In genomic region chr13:82720961-82721360, GRCh38 we compare ENCODE assay signal across 33 cellular contexts.
"Had no signal": no experiment of that assay in that cellular context is flagged by ENCODE, and none has a peak within 500 bp of the region (broad histone marks: within the 10 kb centered on the region; RNA-seq: fewer than 3 reads in every experiment).

No MANE protein-coding gene starts in this region.

- H3K9me3 ChIP-seq: adrenal gland, ascending aorta, body of pancreas, breast epithelium had no signal

- H3K27ac ChIP-seq: adrenal gland, ascending aorta, body of pancreas, brain microvascular endothelial cell, breast epithelium, cardiac muscle cell had no signal

- H3K36me3 ChIP-seq: adrenal gland, ascending aorta, brain microvascular endothelial cell, breast epithelium, cardiac muscle cell had no signal

- DNase-seq: activated effector memory CD4-positive, alpha-beta T cell treated with anti-CD3 and anti-CD28 coated beads, Interleukin-2, amount 50 U/mL, for 16 hours; activated effector memory CD4-positive, alpha-beta T cell treated with Interleukin-2 at 50 U/mL for 16 hours; activated gamma-delta T cell; activated gamma-delta T cell treated with Interleukin-2 at 50 U/mL for 16 hours; activated naive CD4-positive, alpha-beta T cell; activated naive CD4-positive, alpha-beta T cell treated with anti-CD3 and anti-CD28 coated beads for 36 hours; activated naive CD4-positive, alpha-beta T cell treated with anti-CD3 and anti-CD28 coated beads, Interleukin-2, amount 10 ng/mL, durations not matched to agents 7 days and 5 days; activated naive CD4-positive, alpha-beta T cell treated with anti-CD3 and anti-CD28 coated beads, Interleukin-2, amount 50 U/mL, for 16 hours; activated naive CD4-positive, alpha-beta T cell treated with Interleukin-2 at 50 U/mL for 16 hours; activated naive CD8-positive, alpha-beta T cell treated with anti-CD3 and anti-CD28 coated beads for 36 hours; activated naive CD8-positive, alpha-beta T cell treated with anti-CD3 and anti-CD28 coated beads, Interleukin-2, amount 10 ng/mL, durations not matched to agents 7 days and 5 days; activated naive CD8-positive, alpha-beta T cell treated with anti-CD3 and anti-CD28 coated beads, Interleukin-2, amount 50 U/mL, for 24 hours; activated T-cell treated with anti-CD3 and anti-CD28 coated beads, Interleukin-2, amount 50 U/mL, for 1 hour; activated T-cell treated with anti-CD3 and anti-CD28 coated beads, Interleukin-2, amount 50 U/mL, for 24 hours; activated T-cell treated with anti-CD3 and anti-CD28 coated beads, Interleukin-2, amount 50 U/mL, for 4 hours; activated T-cell treated with anti-CD3 and anti-CD28 coated beads, Interleukin-2, amount 50 U/mL, for 48 hours; activated T-cell treated with anti-CD3 and anti-CD28 coated beads, Interleukin-2, amount 50 U/mL, for 72 hours; adrenal gland; amniotic stem cell; amygdala; anterior cingulate cortex; body of pancreas; brain microvascular endothelial cell; caudate nucleus; central memory CD4-positive, alpha-beta T cell; cerebellar nuclear complex had no signal

- H3K4me1 ChIP-seq: adrenal gland, ascending aorta, body of pancreas, breast epithelium had no signal

- H3K27me3 ChIP-seq: adrenal gland, ascending aorta, body of pancreas, brain microvascular endothelial cell, breast epithelium, cardiac muscle cell had no signal

- H3K4me3 ChIP-seq: adrenal gland, ascending aorta, body of pancreas, breast epithelium, cardiac muscle cell had no signal

- ATAC-seq: activated naive CD4-positive, alpha-beta T cell treated with anti-CD3 and anti-CD28 coated beads, Interleukin-2, amount 50 U/mL, for 72 hours; activated naive CD8-positive, alpha-beta T cell treated with anti-CD3 and anti-CD28 coated beads, Interleukin-2, amount 50 U/mL, for 24 hours; activated T-cell treated with anti-CD3 and anti-CD28 coated beads, Interleukin-2, amount 50 U/mL, for 4 hours; activated T-cell treated with anti-CD3 and anti-CD28 coated beads, Interleukin-2, amount 50 U/mL, for 72 hours; activated T-helper 17 cell treated with anti-CD3 and anti-CD28 coated beads, Interleukin-2, amount 50 U/mL, for 72 hours; body of pancreas had no signal

- FAIRE-seq: astrocyte, bronchial epithelial cell had no signal
